Comparison of ENCODE assay signal across 8 cellular contexts in the genomic region with DNA sequence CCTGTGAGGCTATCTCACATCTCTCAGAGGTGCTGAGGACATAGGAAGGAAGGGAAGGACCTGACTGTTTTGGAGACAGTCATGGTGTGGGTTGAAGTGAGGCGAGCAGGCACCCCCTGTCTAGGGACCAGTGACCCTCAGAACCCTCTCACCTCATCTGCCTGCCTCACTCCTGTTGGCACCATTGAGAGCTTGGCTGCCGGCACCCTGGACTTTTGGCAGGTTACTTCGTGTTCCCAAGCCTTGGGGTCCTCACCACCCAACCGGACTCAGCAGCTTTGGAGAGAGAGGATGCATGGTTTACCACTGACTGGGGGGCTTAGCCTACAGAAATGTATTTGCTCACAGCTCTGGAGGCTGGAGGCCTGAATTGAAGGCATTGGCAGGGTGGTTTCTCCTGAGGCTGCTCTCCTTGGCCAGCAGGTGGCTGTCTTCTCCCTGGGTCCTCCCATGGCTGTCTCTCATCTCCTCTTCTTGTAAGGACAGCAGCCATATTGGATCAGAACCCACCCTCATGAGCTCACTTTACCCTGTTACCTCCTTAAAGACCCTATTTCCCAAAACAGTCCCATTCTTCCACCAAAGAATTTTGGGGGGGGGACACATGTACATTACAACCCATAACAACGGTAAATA.
A peak's percentile ranks its signal among the peaks of the same experiment; 100 is the strongest.
DNase-seq lines count a peak whose midpoint lies in the region; ATAC-seq and TF ChIP-seq lines count a peak whose summit lies in the region.

No MANE protein-coding gene starts in this region.

- H3K27me3 ChIP-seq in SU-DHL-6 (ENCODE audit: low read length) (no peaks in the 10 kb centered on the region), esophagus muscularis mucosa (peaks cover 0 to 4% (median 0%) of the 10 kb centered on the region in 4 donors)

- WGBS in esophagus muscularis mucosa = 100% methylated on average over 3 of the region's 5 CpGs

- DNase-seq in 8988T (peak; percentile 72), EL (peak; percentile 64), KBM-7 (peak; percentile 69), left colon (peak in 1 of 2 donors; percentile 22), esophagus muscularis mucosa (ENCODE audit: extremely low spot score) (no peak)
- no peak for DNase-seq in activated T-helper 2 cell treated with anti-CD3 and anti-CD28 coated beads, Interferon-gamma antibody, Interleukin-2, Interleukin-4, amounts not matched to agents 10 μg/mL and 5 μg/mL and 100 μg/mL, durations not matched to agents 14 hours and 24 hours and 36 hours (ENCODE audit: low spot score)

- no peak for TF ChIP-seq EP300 in esophagus muscularis mucosa (IDR thresholded peaks at IDR 0.05)

- TF ChIP-seq CTCF in SU-DHL-6 (IDR thresholded peaks at IDR 0.05; ENCODE audit: insufficient read depth, low read length, poor library complexity, severe bottlenecking) (peak; percentile 65), esophagus muscularis mucosa (IDR thresholded peaks at IDR 0.05) (peak in 1 of 3 experiments; percentile 9)

- no peaks in the 10 kb centered on the region for H3K27me3 Mint-ChIP-seq in activated T-helper 2 cell treated with anti-CD3 and anti-CD28 coated beads, Interferon-gamma antibody, Interleukin-2, Interleukin-4, amounts not matched to agents 10 μg/mL and 5 μg/mL and 100 μg/mL, durations not matched to agents 14 hours and 24 hours and 36 hours (ENCODE audit: low read depth)

- no peaks in the 10 kb centered on the region for H3K9me3 ChIP-seq in SU-DHL-6 (ENCODE audit: insufficient read depth, low read length)
- H3K9me3 ChIP-seq in esophagus muscularis mucosa = no peaks in the 10 kb centered on the region

- no peaks in the 10 kb centered on the region for H3K9me3 Mint-ChIP-seq in activated T-helper 2 cell treated with anti-CD3 and anti-CD28 coated beads, Interferon-gamma antibody, Interleukin-2, Interleukin-4, amounts not matched to agents 10 μg/mL and 5 μg/mL and 100 μg/mL, durations not matched to agents 14 hours and 24 hours and 36 hours

- no peaks in the 10 kb centered on the region for H4K20me1 ChIP-seq in SU-DHL-6 (ENCODE audit: low read depth, low read length)

- no peak overlapping the region for H3K4me3 Mint-ChIP-seq in activated T-helper 2 cell treated with anti-CD3 and anti-CD28 coated beads, Interferon-gamma antibody, Interleukin-2, Interleukin-4, amounts not matched to agents 10 μg/mL and 5 μg/mL and 100 μg/mL, durations not matched to agents 14 hours and 24 hours and 36 hours (ENCODE audit: low read depth)

- no peak for TF ChIP-seq POLR2A in esophagus muscularis mucosa (IDR thresholded peaks at IDR 0.05; ENCODE audit: low read depth)

- H3K4me3 ChIP-seq in SU-DHL-6 (ENCODE audit: insufficient read depth, low read length, poor library complexity, severe bottlenecking) (no peak overlapping the region), esophagus muscularis mucosa (no peak overlapping the region)

- no peak overlapping the region for H3K9ac ChIP-seq in SU-DHL-6 (ENCODE audit: low read length)

- intact Hi-C loops in left colon (cut with DNase I, micrococcal nuclease) = no loop called here
- intact Hi-C loops in activated T-helper 2 cell treated with anti-CD3 and anti-CD28 coated beads, Interferon-gamma antibody, Interleukin-2, Interleukin-4, amounts not matched to agents 10 μg/mL and 5 μg/mL and 100 μg/mL, durations not matched to agents 14 hours and 24 hours and 36 hours (cut with micrococcal nuclease) = no loop called here
- intact Hi-C loops in esophagus muscularis mucosa (cut with DNase I) = no loop called here

- H3K36me3 ChIP-seq in SU-DHL-6 (ENCODE audit: low read length) (no peaks in the 10 kb centered on the region), esophagus muscularis mucosa (no peaks in the 10 kb centered on the region)

- H2AFZ ChIP-seq in SU-DHL-6 (ENCODE audit: low read depth, low read length, severe bottlenecking) = peak overlapping the region; percentile 20

- H3K36me3 Mint-ChIP-seq in activated T-helper 2 cell treated with anti-CD3 and anti-CD28 coated beads, Interferon-gamma antibody, Interleukin-2, Interleukin-4, amounts not matched to agents 10 μg/mL and 5 μg/mL and 100 μg/mL, durations not matched to agents 14 hours and 24 hours and 36 hours (ENCODE audit: low read depth) = no peaks in the 10 kb centered on the region

- in situ Hi-C loops in KBM-7 (cut with MboI; ENCODE audit: low pct_unique_long_range_greater_than_20kb, low sequenced_read_pairs) = no loop called here

- no peaks in the 10 kb centered on the region for H3F3A ChIP-seq in SU-DHL-6 (ENCODE audit: insufficient read depth)

- peak; percentile 74 for ATAC-seq in GM21825 (IDR thresholded peaks at IDR 0.05; ENCODE audit: unreplicated experiment)
- ATAC-seq in left colon = peak; percentile 83

- H3K4me1 Mint-ChIP-seq in activated T-helper 2 cell treated with anti-CD3 and anti-CD28 coated beads, Interferon-gamma antibody, Interleukin-2, Interleukin-4, amounts not matched to agents 10 μg/mL and 5 μg/mL and 100 μg/mL, durations not matched to agents 14 hours and 24 hours and 36 hours (ENCODE audit: low read depth) = no peaks in the 10 kb centered on the region

- no peaks in the 10 kb centered on the region for H3K9me2 ChIP-seq in SU-DHL-6 (replicated peaks; ENCODE audit: insufficient read depth, low read length)

- no peaks in the 10 kb centered on the region for H3K79me2 ChIP-seq in SU-DHL-6 (ENCODE audit: insufficient read depth, low read length)

- no peak overlapping the region for H3K27ac Mint-ChIP-seq in activated T-helper 2 cell treated with anti-CD3 and anti-CD28 coated beads, Interferon-gamma antibody, Interleukin-2, Interleukin-4, amounts not matched to agents 10 μg/mL and 5 μg/mL and 100 μg/mL, durations not matched to agents 14 hours and 24 hours and 36 hours

- H3K4me2 ChIP-seq in SU-DHL-6 (ENCODE audit: low read depth, low read length, poor library complexity, severe bottlenecking) = no peak overlapping the region

- no peaks in the 10 kb centered on the region for H3K4me1 ChIP-seq in esophagus muscularis mucosa

- H3K27ac ChIP-seq in SU-DHL-6 (ENCODE audit: low read depth, low read length) = no peak overlapping the region
- H3K27ac ChIP-seq in esophagus muscularis mucosa (replicated peaks in 1 of 4) = no peak overlapping the region

Comparison
In these comparisons a context has a peak if more than half of its experiments do, and no peak if none do; other contexts are left out.
1. DNase-seq: peak in 8988T (single experiment), EL (single experiment) and KBM-7 (single experiment); none in activated T-helper 2 cell treated with anti-CD3 and anti-CD28 coated beads, Interferon-gamma antibody, Interleukin-2, Interleukin-4, amounts not matched to agents 10 μg/mL and 5 μg/mL and 100 μg/mL, durations not matched to agents 14 hours and 24 hours and 36 hours (single experiment) and esophagus muscularis mucosa (single experiment).